8 cellular contexts compared by ENCODE assay signal in genomic region chr16:31094424-31095120, GRCh38. TPM values are rescaled to one million over a fixed set of nuclear protein-coding genes. Genes with fewer than 3 reads are reported as not detected.
DNase-seq lines count a peak whose midpoint lies in the region; ATAC-seq and TF ChIP-seq lines count a peak whose summit lies in the region.

TSS of gene VKORC1 (minus strand) at chr16:31094797. CDS start at chr16:31094729, 68 bp downstream.

- H3K9me3 ChIP-seq in GM23248 (ENCODE audit: low read depth) (no peaks in the 10 kb centered on the region), RWPE2 (ENCODE audit: severe bottlenecking) (no peaks in the 10 kb centered on the region)

- H3K9ac ChIP-seq in GM23248: peak within 1 kb of the TSS; percentile 94

- DNase-seq in Daoy (ENCODE audit: low read depth) (peak; percentile 98), GM23248 (peak; percentile 100), LHCN-M2 (ENCODE audit: low read depth) (peak; percentile 98), RWPE2 (ENCODE audit: low spot score) (peak; percentile 98), fibroblast of mammary gland (ENCODE audit: low read depth) (peak; percentile 98)
- peak; percentile 85 for DNase-seq in activated T-helper 2 cell treated with anti-CD3 and anti-CD28 coated beads, Interferon-gamma antibody, Interleukin-2, Interleukin-4, amounts not matched to agents 10 μg/mL and 5 μg/mL and 100 μg/mL, durations not matched to agents 14 hours and 24 hours and 36 hours (ENCODE audit: low spot score)
- DNase-seq in natural killer cell treated with Interleukin-12 subunit alpha and Interleukin-12 subunit beta and Interleukin-15 and Interleukin-18, amount 100 ng/mL, for 72 hours (ENCODE audit: low spot score): peak; percentile 93
- peak; percentile 90 for DNase-seq in stimulated activated naive CD8-positive, alpha-beta T cell treated with anti-CD3 and anti-CD28 coated beads, Interleukin-15, Interleukin-2, amounts not matched to agents 100 U/mL and 50 U/mL, for 24 hours

- in situ Hi-C loops in GM23248 (cut with MboI): no loop called here

- no peaks in the 10 kb centered on the region for H3K9me2 ChIP-seq in GM23248 (ENCODE audit: insufficient read depth)

- H3K27me3 Mint-ChIP-seq in activated T-helper 2 cell treated with anti-CD3 and anti-CD28 coated beads, Interferon-gamma antibody, Interleukin-2, Interleukin-4, amounts not matched to agents 10 μg/mL and 5 μg/mL and 100 μg/mL, durations not matched to agents 14 hours and 24 hours and 36 hours (ENCODE audit: low read depth): no peaks in the 10 kb centered on the region
- H3K27me3 Mint-ChIP-seq in natural killer cell treated with Interleukin-12 subunit alpha and Interleukin-12 subunit beta and Interleukin-15 and Interleukin-18, amount 100 ng/mL, for 72 hours: no peaks in the 10 kb centered on the region

- H2AFZ ChIP-seq in GM23248: peak within 1 kb of the TSS; percentile 79

- no peaks in the 10 kb centered on the region for H3K9me3 Mint-ChIP-seq in activated T-helper 2 cell treated with anti-CD3 and anti-CD28 coated beads, Interferon-gamma antibody, Interleukin-2, Interleukin-4, amounts not matched to agents 10 μg/mL and 5 μg/mL and 100 μg/mL, durations not matched to agents 14 hours and 24 hours and 36 hours
- no peaks in the 10 kb centered on the region for H3K9me3 Mint-ChIP-seq in natural killer cell treated with Interleukin-12 subunit alpha and Interleukin-12 subunit beta and Interleukin-15 and Interleukin-18, amount 100 ng/mL, for 72 hours

- H3K4me3 Mint-ChIP-seq in activated T-helper 2 cell treated with anti-CD3 and anti-CD28 coated beads, Interferon-gamma antibody, Interleukin-2, Interleukin-4, amounts not matched to agents 10 μg/mL and 5 μg/mL and 100 μg/mL, durations not matched to agents 14 hours and 24 hours and 36 hours (ENCODE audit: low read depth): peak within 1 kb of the TSS; percentile 99
- peak within 1 kb of the TSS; percentile 88 for H3K4me3 Mint-ChIP-seq in natural killer cell treated with Interleukin-12 subunit alpha and Interleukin-12 subunit beta and Interleukin-15 and Interleukin-18, amount 100 ng/mL, for 72 hours

- H3K27me3 ChIP-seq in GM23248 (replicated peaks; ENCODE audit: insufficient read depth): no peaks in the 10 kb centered on the region
- H3K27me3 ChIP-seq in RWPE2 (ENCODE audit: insufficient read depth, poor library complexity, severe bottlenecking): no peaks in the 10 kb centered on the region

- H3K4me1 ChIP-seq in GM23248 (ENCODE audit: insufficient read depth) (peaks cover 33% of the 10 kb centered on the region), RWPE2 (ENCODE audit: insufficient read depth, poor library complexity, severe bottlenecking) (no peaks in the 10 kb centered on the region)

- peaks cover 20% of the 10 kb centered on the region for H3K4me1 Mint-ChIP-seq in activated T-helper 2 cell treated with anti-CD3 and anti-CD28 coated beads, Interferon-gamma antibody, Interleukin-2, Interleukin-4, amounts not matched to agents 10 μg/mL and 5 μg/mL and 100 μg/mL, durations not matched to agents 14 hours and 24 hours and 36 hours (ENCODE audit: low read depth)
- peaks cover 21 to 24% of the 10 kb centered on the region in 2 donors for H3K4me1 Mint-ChIP-seq in natural killer cell treated with Interleukin-12 subunit alpha and Interleukin-12 subunit beta and Interleukin-15 and Interleukin-18, amount 100 ng/mL, for 72 hours (ENCODE audit: low read depth in 2 of 2)

- 0 to 1% methylated on average over 68 to 69 of the region's 69 CpGs for WGBS in GM23248 (ENCODE audit: low coverage in 1 of 2, low lambda C conversion rate in 2 of 2, missing lambda C conversion rate in 2 of 2), 2 experiments

- H3K4me3 ChIP-seq in GM23248 (peak within 1 kb of the TSS; percentile 92), RWPE2 (ENCODE audit: severe bottlenecking) (peak within 1 kb of the TSS; percentile 66), fibroblast of mammary gland (ENCODE audit: control insufficient read depth, low read depth, low read length) (peak within 1 kb of the TSS; percentile 94)

- H3K27ac Mint-ChIP-seq in activated T-helper 2 cell treated with anti-CD3 and anti-CD28 coated beads, Interferon-gamma antibody, Interleukin-2, Interleukin-4, amounts not matched to agents 10 μg/mL and 5 μg/mL and 100 μg/mL, durations not matched to agents 14 hours and 24 hours and 36 hours: peak within 1 kb of the TSS; percentile 83
- H3K27ac Mint-ChIP-seq in natural killer cell treated with Interleukin-12 subunit alpha and Interleukin-12 subunit beta and Interleukin-15 and Interleukin-18, amount 100 ng/mL, for 72 hours: peak within 1 kb of the TSS; percentile 69 to 83

- peak within 1 kb of the TSS; percentile 96 for H3K4me2 ChIP-seq in GM23248 (ENCODE audit: unreplicated experiment)

- H3K27ac ChIP-seq in GM23248: peak within 1 kb of the TSS; percentile 93
- peak within 1 kb of the TSS; percentile 81 for H3K27ac ChIP-seq in RWPE2 (ENCODE audit: poor library complexity, severe bottlenecking)

- H3K36me3 ChIP-seq in GM23248 (ENCODE audit: low read depth) (peaks cover 8% of the 10 kb centered on the region; the same call in 1 of the 2 replicates), RWPE2 (ENCODE audit: low read depth) (peaks cover 24% of the 10 kb centered on the region)

- no peak for TF ChIP-seq CTCF in RWPE2 (IDR thresholded peaks at IDR 0.05; ENCODE audit: poor library complexity, severe bottlenecking)
- no peak for TF ChIP-seq CTCF in fibroblast of mammary gland (conservative IDR thresholded peaks at IDR 0.05; ENCODE audit: control insufficient read depth, insufficient read depth, low read depth, low read length)

- ATAC-seq in RWPE2 (ENCODE audit: low read depth): peak; percentile 95
- ATAC-seq in natural killer cell treated with Interleukin-12 subunit alpha and Interleukin-12 subunit beta and Interleukin-15 and Interleukin-18, amount 100 ng/mL, for 72 hours: peak; percentile 92 to 95
- peak; percentile 94 for ATAC-seq in stimulated activated naive CD8-positive, alpha-beta T cell treated with anti-CD3 and anti-CD28 coated beads, Interleukin-15, Interleukin-2, amounts not matched to agents 100 U/mL and 50 U/mL, for 24 hours

- H3F3A ChIP-seq in GM23248 (ENCODE audit: insufficient read depth): peaks cover 21% of the 10 kb centered on the region

- no peaks in the 10 kb centered on the region for H4K20me1 ChIP-seq in GM23248 (ENCODE audit: insufficient read depth)

- intact Hi-C loops in activated T-helper 2 cell treated with anti-CD3 and anti-CD28 coated beads, Interferon-gamma antibody, Interleukin-2, Interleukin-4, amounts not matched to agents 10 μg/mL and 5 μg/mL and 100 μg/mL, durations not matched to agents 14 hours and 24 hours and 36 hours (cut with micrococcal nuclease): loop anchor here (1.0 to 2.0 kb wide), 6 partner anchors 14 to 171 kb away; partner anchors contain the start of genes BCKDK, FBXL19, HSD3B7 and STX4

- H3K36me3 Mint-ChIP-seq in activated T-helper 2 cell treated with anti-CD3 and anti-CD28 coated beads, Interferon-gamma antibody, Interleukin-2, Interleukin-4, amounts not matched to agents 10 μg/mL and 5 μg/mL and 100 μg/mL, durations not matched to agents 14 hours and 24 hours and 36 hours (ENCODE audit: low read depth): peaks cover 22% of the 10 kb centered on the region
- no peaks in the 10 kb centered on the region for H3K36me3 Mint-ChIP-seq in natural killer cell treated with Interleukin-12 subunit alpha and Interleukin-12 subunit beta and Interleukin-15 and Interleukin-18, amount 100 ng/mL, for 72 hours

- H3K79me2 ChIP-seq in GM23248 (ENCODE audit: insufficient read depth): peaks cover 43% of the 10 kb centered on the region

RNA-seq across cellular contexts. Expression of gene VKORC1, which starts in this region (rescaled TPM):
- 58.1 and 77.1 TPM in 2 replicates for total RNA-seq in Daoy (2014; rRNA removed; shearing (Covaris generic))
- 444 and 480 TPM in 2 replicates for total RNA-seq in GM23248 (2014; rRNA removed; shearing (Covaris generic))
- polyA plus RNA-seq in GM23248 (2016; fragmentation: Nextera tagmentation; extraction: Ambion mirVana): 535 and 542 TPM in 2 replicates
- total RNA-seq in LHCN-M2 (2014; rRNA removed): 390 and 435 TPM in 2 replicates
- polyA plus RNA-seq in LHCN-M2 (2012): 337 TPM
- 54.5 and 60.0 TPM in 2 replicates for total RNA-seq in activated T-helper 2 cell treated with anti-CD3 and anti-CD28 coated beads, Interferon-gamma antibody, Interleukin-2, Interleukin-4, amounts not matched to agents 10 μg/mL and 5 μg/mL and 100 μg/mL, durations not matched to agents 14 hours and 24 hours and 36 hours
- total RNA-seq in natural killer cell treated with Interleukin-12 subunit alpha and Interleukin-12 subunit beta and Interleukin-15 and Interleukin-18, amount 100 ng/mL, for 72 hours: 10 to 100 TPM; 65.2 to 84.6 TPM

Comparison
In these comparisons a context has a peak if more than half of its experiments do, and no peak if none do; other contexts are left out.
1. Peak in every context shown above with its lines: DNase-seq, ATAC-seq, H3K4me3 ChIP-seq and H3K27ac ChIP-seq.